In genomic region chr10:91726355-91726754, GRCh38 we compare ENCODE assay signal across 21 cellular contexts.
DNase-seq lines count a peak whose midpoint lies in the region; ATAC-seq, FAIRE-seq and TF ChIP-seq lines count a peak whose summit lies in the region.
"Had no signal": no experiment of that assay in that cellular context is flagged by ENCODE, and none has a peak within 500 bp of the region (broad histone marks: within the 10 kb centered on the region; RNA-seq: fewer than 3 reads in every experiment).

No MANE protein-coding gene starts in this region.

- CTCF ChIA-PET in HepG2 (lab: Yijun Ruan, JAX; ENCODE audit: low intra/inter-chr PET ratio, low total read pairs) = no interaction called here

- TF ChIP-seq RAD21 in HepG2 (CRISPR knock-in tag; IDR thresholded peaks at IDR 0.05) = no peak

- H2AFZ ChIP-seq in HepG2 (ENCODE audit: low read length) = no peak overlapping the region

- H3K4me3 ChIP-seq in HepG2 (replicated peaks in 1 of 3; ENCODE audit: insufficient read depth in 1 of 3, low read depth in 2 of 3, low read length in 3 of 3) = no peak overlapping the region
- no peak overlapping the region for H3K4me3 ChIP-seq in right lobe of liver
- H3K4me3 ChIP-seq: BLaER1 treated with 17β-estradiol and CSF1 and Interleukin-3, amounts not matched to agents 10 nM and 100 nM had no signal

- no peaks in the 10 kb centered on the region for H3K4me1 ChIP-seq in HepG2 (ENCODE audit: insufficient read depth, low read length)
- H3K4me1 ChIP-seq in right lobe of liver = peaks cover 0 to 23% (median 2%) of the 10 kb centered on the region in 4 donors
- H3K4me1 ChIP-seq: BLaER1 treated with 17β-estradiol and CSF1 and Interleukin-3, amounts not matched to agents 10 nM and 100 nM; Caco-2 had no signal

- WGBS in HepG2 (ENCODE audit: low lambda C conversion rate) = 14% methylated on average over 2 of the region's 2 CpGs
- WGBS in right lobe of liver (ENCODE audit: insufficient coverage, low coverage, low lambda C conversion rate, missing lambda C conversion rate) = 62% methylated on average over 2 of the region's 2 CpGs

- H3K9me3 ChIP-seq in HepG2 (ENCODE audit: low read length) (no peaks in the 10 kb centered on the region), right lobe of liver (no peaks in the 10 kb centered on the region)
- H3K9me3 ChIP-seq: Caco-2 had no signal

- no peaks in the 10 kb centered on the region for H3K79me2 ChIP-seq in HepG2 (ENCODE audit: insufficient read depth, low read length)

- H3K9ac ChIP-seq in HepG2 (ENCODE audit: insufficient read depth, low read depth, low read length) = no peak overlapping the region
- H3K9ac ChIP-seq: BLaER1 treated with 17β-estradiol and CSF1 and Interleukin-3, amounts not matched to agents 10 nM and 100 nM had no signal

- BruUV-seq in HepG2 (replicated peaks; lab: Mats Ljungman, UMichigan) = no TSS peak

- H4K20me1 ChIP-seq in HepG2 (ENCODE audit: insufficient read depth, low read length) = no peaks in the 10 kb centered on the region
- H4K20me1 ChIP-seq: BLaER1 treated with 17β-estradiol and CSF1 and Interleukin-3, amounts not matched to agents 10 nM and 100 nM had no signal

- ATAC-seq in HepG2 (no peak), right lobe of liver (peak in 3 of 4 donors; percentile 55 to 59 (median 58)), HG03520 (IDR thresholded peaks at IDR 0.05; ENCODE audit: unreplicated experiment) (no peak)
- ATAC-seq: CD8-positive, alpha-beta T cell had no signal

- H3K27ac ChIP-seq in HepG2 (ENCODE audit: extremely low read length, insufficient read depth, low read length) (no peak overlapping the region), right lobe of liver (peak overlapping the region in 1 of 3 donors; percentile 53)
- H3K27ac ChIP-seq: BLaER1 treated with 17β-estradiol and CSF1 and Interleukin-3, amounts not matched to agents 10 nM and 100 nM; C4-2B had no signal

- H3K4me2 ChIP-seq in HepG2 (ENCODE audit: low read depth, low read length) = no peak overlapping the region
- H3K4me2 ChIP-seq: BLaER1 treated with 17β-estradiol and CSF1 and Interleukin-3, amounts not matched to agents 10 nM and 100 nM had no signal

- in situ Hi-C loops in HepG2 (cut with HindIII; ENCODE audit: extremely low pct_ligation_motif_present, low pct_unique_long_range_greater_than_20kb) = no loop called here

- POLR2A ChIA-PET in HepG2 (lab: Yijun Ruan, JAX) = no interaction called here

- H3K36me3 ChIP-seq in HepG2 (replicated peaks in 1 of 2; ENCODE audit: control insufficient read depth in 1 of 2, insufficient read depth in 2 of 2, low read length in 2 of 2) = no peaks in the 10 kb centered on the region
- no peaks in the 10 kb centered on the region for H3K36me3 ChIP-seq in right lobe of liver
- H3K36me3 ChIP-seq: BLaER1 treated with 17β-estradiol and CSF1 and Interleukin-3, amounts not matched to agents 10 nM and 100 nM had no signal

- DNase-seq in SK-N-DZ (ENCODE audit: low spot score) (peak; percentile 30), HepG2 (ENCODE audit: low spot score) (no peak), right lobe of liver (no peak), SW 1271 (lab: John Stamatoyannopoulos, UW) (no peak), NCI-H524 treated with DMSO at 0.1 percent for 48 hours (lab: John Stamatoyannopoulos, UW) (no peak)
- DNase-seq: 8988T; AML-193; Caco-2; Calu3; CD4-positive, alpha-beta T cell; CD8-positive, alpha-beta T cell; DMS79 treated with DMSO at 0.1 percent for 48 hours; GF-D8 had no signal

- TF ChIP-seq CTCF in HepG2 (CRISPR knock-in tag; IDR thresholded peaks at IDR 0.05) (no peak), right lobe of liver (IDR thresholded peaks at IDR 0.05) (no peak)

- no peak for TF ChIP-seq POLR2A in HepG2 (IDR thresholded peaks at IDR 0.05; ENCODE audit: insufficient read depth in 1 of 2, low read depth in 2 of 2, low read length in 2 of 2)
- TF ChIP-seq POLR2A in right lobe of liver (IDR thresholded peaks at IDR 0.05) = no peak

- intact Hi-C loops in HepG2 (cut with micrococcal nuclease; ENCODE audit: unreplicated experiment) (no loop called here), right lobe of liver (cut with DNase I) (no loop called here)

- H3K27me3 ChIP-seq in HepG2 (ENCODE audit: control insufficient read depth in 1 of 2, insufficient read depth in 2 of 2, low read length in 2 of 2) (no peaks in the 10 kb centered on the region), right lobe of liver (no peaks in the 10 kb centered on the region)
- H3K27me3 ChIP-seq: BLaER1 treated with 17β-estradiol and CSF1 and Interleukin-3, amounts not matched to agents 10 nM and 100 nM had no signal

- no peak for FAIRE-seq in HepG2 (lab: Jason Lieb, UNC)
- FAIRE-seq: A204.1, D721Med, G401.6, GM12891, GM19239 had no signal

- no peak for TF ChIP-seq EP300 in HepG2 (IDR thresholded peaks at IDR 0.05; ENCODE audit: low read depth in 2 of 2, low read length in 2 of 2)
- TF ChIP-seq EP300 in HepG2 (CRISPR knock-in tag; IDR thresholded peaks at IDR 0.05; ENCODE audit: borderline replicate concordance) = no peak

TF ChIP-seq in HepG2, 621 proteins besides CTCF, POLR2A, EP300 and RAD21:
- TF ChIP-seq IRF9 (CRISPR knock-in tag; IDR thresholded peaks at IDR 0.05; ENCODE audit: borderline replicate concordance) = no peak
- TF ChIP-seq IKZF4 (CRISPR knock-in tag; IDR thresholded peaks at IDR 0.05; ENCODE audit: borderline replicate concordance, low read depth, not compliant biosample characterization) = no peak
- TF ChIP-seq FLYWCH1 (CRISPR knock-in tag; IDR thresholded peaks at IDR 0.05) = no peak
- peak; percentile 83; the same call in 1 of the 2 replicates for TF ChIP-seq KAT2B (IDR thresholded peaks at IDR 0.05; ENCODE audit: borderline replicate concordance, low read depth, low read length)
- TF ChIP-seq TARDBP (CRISPR knock-in tag; IDR thresholded peaks at IDR 0.05) = no peak
- peak; percentile 72 for TF ChIP-seq MNT (IDR thresholded peaks at IDR 0.05)
- no peak for TF ChIP-seq SYNCRIP (IDR thresholded peaks at IDR 0.05; ENCODE audit: insufficient read depth, low read depth, low read length)
- no peak for TF ChIP-seq ZNF83 (CRISPR knock-in tag; IDR thresholded peaks at IDR 0.05; ENCODE audit: borderline replicate concordance)
- 0 out of 2 replicates have a peak, but pooled peaks have one; percentile 32 for TF ChIP-seq ONECUT2 (CRISPR knock-in tag; IDR thresholded peaks at IDR 0.05)
- no peak for TF ChIP-seq ZNF788 (CRISPR knock-in tag; IDR thresholded peaks at IDR 0.05; ENCODE audit: borderline replicate concordance)
- no peak for TF ChIP-seq ZFP90 (CRISPR knock-in tag; IDR thresholded peaks at IDR 0.05; ENCODE audit: borderline replicate concordance)
- no peak for TF ChIP-seq BHLHE40 (IDR thresholded peaks at IDR 0.05; ENCODE audit: low read length)
- peak; percentile 12; the same call in 1 of the 2 replicates for TF ChIP-seq MAFF (IDR thresholded peaks at IDR 0.05; ENCODE audit: low read depth, low read length)
- TF ChIP-seq GATAD2A (CRISPR knock-in tag; IDR thresholded peaks at IDR 0.05) = 0 out of 2 replicates have a peak, but pooled peaks have one; percentile 36

Comparison
In these comparisons a context has a peak if more than half of its experiments do, and no peak if none do; other contexts are left out.
1. ATAC-seq: peak in right lobe of liver (3 of 4); none in HepG2 (single experiment) and HG03520 (single experiment).